ENCODE assay signal across 19 cellular contexts in the genomic region with DNA sequence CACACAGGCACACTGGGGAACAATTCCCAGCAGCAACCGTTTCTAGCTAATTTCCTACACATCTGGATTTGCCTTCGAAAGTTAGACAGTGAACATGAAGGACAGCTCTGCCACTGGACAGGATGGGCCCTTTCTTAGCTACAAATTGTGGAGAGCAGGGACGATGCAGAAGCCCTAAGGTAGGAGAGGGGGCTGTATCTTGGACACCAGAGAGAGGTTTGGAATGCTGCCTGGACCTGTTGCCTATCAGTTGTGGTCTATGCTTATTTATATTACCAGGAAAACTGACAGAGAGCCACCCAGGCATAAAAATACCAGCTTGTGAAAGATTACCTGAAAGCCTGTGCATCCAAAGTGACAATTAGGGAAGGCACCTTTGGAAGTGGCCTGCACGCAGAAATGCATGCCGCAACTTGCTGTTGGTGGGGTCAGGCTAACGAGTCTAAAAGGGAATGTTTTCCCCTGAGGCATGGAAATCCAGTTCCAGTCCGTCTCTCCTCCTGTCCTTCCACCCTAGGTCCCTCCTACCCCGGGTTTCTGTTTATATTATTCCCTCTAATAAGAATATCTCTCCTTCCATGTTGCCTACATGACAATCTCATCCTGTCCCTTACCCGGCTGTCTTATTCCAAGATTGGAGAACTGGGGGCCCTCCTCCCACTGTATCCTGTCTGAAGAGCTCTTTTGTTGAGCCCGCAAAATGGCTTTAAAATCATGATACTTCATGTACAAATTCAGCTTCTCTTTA.
A peak's percentile ranks its signal among the peaks of the same experiment; 100 is the strongest.
DNase-seq lines count a peak whose midpoint lies in the region; ATAC-seq and TF ChIP-seq lines count a peak whose summit lies in the region.
"Had no signal": no experiment of that assay in that cellular context is flagged by ENCODE, and none has a peak within 500 bp of the region (broad histone marks: within the 10 kb centered on the region; RNA-seq: fewer than 3 reads in every experiment).

No MANE protein-coding gene starts in this region.

- dilution Hi-C loops in mammary epithelial cell (cut with HindIII; ENCODE audit: low sequenced_read_pairs) = loop anchor here (5.0 kb wide), 1 partner anchor 249 kb away; no protein-coding TSS in a partner anchor

- H3K23ac ChIP-seq in mesenchymal stem cell (ENCODE audit: low read length in 2 of 2) = no peak overlapping the region

- H3K36me3 Mint-ChIP-seq in MCF 10A (ENCODE audit: insufficient read depth, unreplicated experiment) (peaks cover 16% of the 10 kb centered on the region), type B pancreatic cell (peaks cover 4% of the 10 kb centered on the region)
- no peaks in the 10 kb centered on the region for H3K36me3 Mint-ChIP-seq in activated CD8-positive, alpha-beta memory T cell treated with anti-CD3 and anti-CD28 coated beads, Interleukin-2, amount 10 ng/mL, durations not matched to agents 7 days and 5 days
- H3K36me3 Mint-ChIP-seq: CD8-positive, alpha-beta memory T cell had no signal

- DNase-seq in mammary epithelial cell (peak; percentile 25), MCF 10A (ENCODE audit: unreplicated experiment) (no peak), NCI-H526 treated with DMSO at 0.1 percent for 48 hours (lab: John Stamatoyannopoulos, UW) (peak; percentile 8), mesenchymal stem cell (no peak), type B pancreatic cell (ENCODE audit: extremely low spot score, unreplicated experiment) (no peak), NCI-H2227 (lab: John Stamatoyannopoulos, UW; ENCODE audit: unreplicated experiment) (no peak)
- no peak for DNase-seq in activated CD8-positive, alpha-beta memory T cell treated with anti-CD3 and anti-CD28 coated beads, Interleukin-2, amount 10 ng/mL, durations not matched to agents 7 days and 5 days
- DNase-seq: AML-193; CD8-positive, alpha-beta memory T cell; H7; Kasumi-1; NCI-H1092 treated with DMSO at 0.1 percent for 48 hours; NCI-H2029 treated with DMSO at 0.1 percent for 48 hours; NCI-H2227 treated with DMSO at 0.1 percent for 48 hours; NCI-H510A; NCI-H774; Peyer's patch had no signal

- intact Hi-C loops in mammary epithelial cell (cut with micrococcal nuclease) (no loop called here), MCF 10A (cut with micrococcal nuclease) (no loop called here)

- H3K36me3 ChIP-seq in mammary epithelial cell (ENCODE audit: insufficient read depth, low read length) (no peaks in the 10 kb centered on the region), mesenchymal stem cell (ENCODE audit: control insufficient read depth in 1 of 2, insufficient read depth in 2 of 2, low read depth in 1 of 2, low read length in 2 of 2) (peaks cover 0 to 6% of the 10 kb centered on the region in 2 experiments)
- H3K36me3 ChIP-seq: Peyer's patch had no signal

- no peak for ATAC-seq in activated CD8-positive, alpha-beta memory T cell treated with anti-CD3 and anti-CD28 coated beads, Interleukin-2, amount 10 ng/mL, durations not matched to agents 7 days and 5 days
- ATAC-seq in SK-N-SH treated with all-trans-retinoic acid at 6 μM for 48 hours = no peak

- BruUV-seq in mammary epithelial cell (replicated peaks; lab: Mats Ljungman, UMichigan) (no TSS peak), MCF 10A (replicated peaks; lab: Mats Ljungman, UMichigan) (no TSS peak)

- POLR2A ChIA-PET in MCF 10A (lab: Yijun Ruan, JAX) = interaction anchor here (0.6 to 1.7 kb wide), 4 partner anchors 12 to 202 kb away, joined by 3 to 4 read pairs (median 3); no protein-coding TSS in a partner anchor

- no peaks in the 10 kb centered on the region for H3K27me3 Mint-ChIP-seq in MCF 10A (ENCODE audit: insufficient read depth, unreplicated experiment)
- no peaks in the 10 kb centered on the region for H3K27me3 Mint-ChIP-seq in type B pancreatic cell
- peaks cover 4% of the 10 kb centered on the region for H3K27me3 Mint-ChIP-seq in activated CD8-positive, alpha-beta memory T cell treated with anti-CD3 and anti-CD28 coated beads, Interleukin-2, amount 10 ng/mL, durations not matched to agents 7 days and 5 days

- H3K4me2 ChIP-seq in mammary epithelial cell (ENCODE audit: insufficient read depth, low read depth, low read length) (no peak overlapping the region), mesenchymal stem cell (ENCODE audit: low read length, poor library complexity, severe bottlenecking) (no peak overlapping the region)

- H3K79me2 ChIP-seq in mammary epithelial cell (ENCODE audit: insufficient read depth, low read length) = no peaks in the 10 kb centered on the region

- CTCF ChIA-PET in mammary epithelial cell (lab: Charles Lee; ENCODE audit: low non-redundant PET) (no interaction called here), MCF 10A (lab: Yijun Ruan, JAX) (interaction anchor here (0.7 to 2.8 kb wide), 4 partner anchors 30 to 391 kb away, joined by 3 to 14 read pairs (median 5); no protein-coding TSS in a partner anchor)
- CTCF ChIA-PET in activated CD8-positive, alpha-beta memory T cell treated with anti-CD3 and anti-CD28 coated beads, Interleukin-2, amount 10 ng/mL, durations not matched to agents 7 days and 5 days (lab: Charles Lee) = interaction anchor here (0.7 to 1.3 kb wide), 4 partner anchors 40 to 289 kb away, joined by 3 read pairs; no protein-coding TSS in a partner anchor

- peak overlapping the region; percentile 31 for H4K8ac ChIP-seq in mesenchymal stem cell (ENCODE audit: low read length)

- H3K14ac ChIP-seq in mesenchymal stem cell (ENCODE audit: low read length in 2 of 2) = no peak overlapping the region

- H2BK12ac ChIP-seq in mesenchymal stem cell (ENCODE audit: low read length in 2 of 2) = no peak overlapping the region

- no peaks in the 10 kb centered on the region for H3K79me1 ChIP-seq in mesenchymal stem cell (replicated peaks; ENCODE audit: low read length, poor library complexity, severe bottlenecking)

- no peak overlapping the region for H3K9ac ChIP-seq in mammary epithelial cell (ENCODE audit: insufficient read depth, low read length)
- no peak overlapping the region for H3K9ac ChIP-seq in mesenchymal stem cell (ENCODE audit: low read length)

- H2BK5ac ChIP-seq in mesenchymal stem cell (ENCODE audit: low read depth, low read length, poor library complexity, severe bottlenecking) = no peak overlapping the region

- H3K27ac Mint-ChIP-seq in MCF 10A (ENCODE audit: low read depth, unreplicated experiment) = no peak overlapping the region
- peak overlapping the region; percentile 17 for H3K27ac Mint-ChIP-seq in type B pancreatic cell
- no peak overlapping the region for H3K27ac Mint-ChIP-seq in activated CD8-positive, alpha-beta memory T cell treated with anti-CD3 and anti-CD28 coated beads, Interleukin-2, amount 10 ng/mL, durations not matched to agents 7 days and 5 days
- H3K27ac Mint-ChIP-seq: CD8-positive, alpha-beta memory T cell had no signal

- H2AFZ ChIP-seq in mammary epithelial cell (ENCODE audit: low read depth, low read length) (peak overlapping the region; percentile 14), mesenchymal stem cell (ENCODE audit: low read depth, low read length) (no peak overlapping the region)

- no peak overlapping the region for H2BK15ac ChIP-seq in mesenchymal stem cell (ENCODE audit: low read depth, poor library complexity, severe bottlenecking)

- H3K4me1 ChIP-seq in mammary epithelial cell (ENCODE audit: insufficient read depth, low read length) (peaks cover 6% of the 10 kb centered on the region), mesenchymal stem cell (ENCODE audit: control insufficient read depth, insufficient read depth, low read depth, low read length) (no peaks in the 10 kb centered on the region)
- H3K4me1 ChIP-seq: Peyer's patch had no signal

- H3K4me3 Mint-ChIP-seq in MCF 10A (ENCODE audit: unreplicated experiment) (no peak overlapping the region), type B pancreatic cell (no peak overlapping the region)
- H3K4me3 Mint-ChIP-seq in activated CD8-positive, alpha-beta memory T cell treated with anti-CD3 and anti-CD28 coated beads, Interleukin-2, amount 10 ng/mL, durations not matched to agents 7 days and 5 days = no peak overlapping the region
- H3K4me3 Mint-ChIP-seq: CD8-positive, alpha-beta memory T cell had no signal

- H3K27me3 ChIP-seq in mammary epithelial cell (ENCODE audit: insufficient read depth, low read length) (no peaks in the 10 kb centered on the region), mesenchymal stem cell (ENCODE audit: control insufficient read depth in 1 of 2, insufficient read depth in 1 of 2, low read length in 2 of 2) (no peaks in the 10 kb centered on the region)
- H3K27me3 ChIP-seq: Peyer's patch had no signal

- H3K4ac ChIP-seq in mesenchymal stem cell (ENCODE audit: low read depth in 1 of 2, low read length in 2 of 2) = no peak overlapping the region

- H3K9me3 Mint-ChIP-seq in MCF 10A (ENCODE audit: unreplicated experiment) (no peaks in the 10 kb centered on the region), type B pancreatic cell (no peaks in the 10 kb centered on the region)
- no peaks in the 10 kb centered on the region for H3K9me3 Mint-ChIP-seq in activated CD8-positive, alpha-beta memory T cell treated with anti-CD3 and anti-CD28 coated beads, Interleukin-2, amount 10 ng/mL, durations not matched to agents 7 days and 5 days (ENCODE audit: low read depth)
- H3K9me3 Mint-ChIP-seq: CD8-positive, alpha-beta memory T cell had no signal

- H3K4me3 ChIP-seq in mammary epithelial cell (replicated peaks in 1 of 3; ENCODE audit: insufficient read depth in 1 of 3, low read depth in 2 of 3, low read length in 3 of 3) (no peak overlapping the region), mesenchymal stem cell (ENCODE audit: insufficient read depth in 1 of 2, low read depth in 1 of 2, low read length in 2 of 2) (no peak overlapping the region)
- H3K4me3 ChIP-seq: Peyer's patch had no signal

- H2BK120ac ChIP-seq in mesenchymal stem cell (ENCODE audit: low read depth, low read length) = no peak overlapping the region

- whole genome bisulfite sequencing in mammary epithelial cell (ENCODE audit: low coverage, missing lambda C conversion rate) = 52% methylated on average over 10 of the region's 10 CpGs
- 82% methylated on average over 10 of the region's 10 CpGs for WGBS in mesenchymal stem cell

- no peaks in the 10 kb centered on the region for H3K9me3 ChIP-seq in mammary epithelial cell (replicated peaks; ENCODE audit: insufficient read depth, low read length)
- no peaks in the 10 kb centered on the region for H3K9me3 ChIP-seq in mesenchymal stem cell (ENCODE audit: control insufficient read depth, low read length)
- H3K9me3 ChIP-seq: Peyer's patch had no signal

- TF ChIP-seq CTCF in mammary epithelial cell (conservative IDR thresholded peaks at IDR 0.05 in 1 of 2, IDR thresholded peaks at IDR 0.05 in 1 of 2; ENCODE audit: extremely low read depth in 1 of 2, insufficient read depth in 1 of 2, low read depth in 1 of 2, low read length in 2 of 2) (no peak), MCF 10A (IDR thresholded peaks at IDR 0.05; ENCODE audit: unreplicated experiment) (no peak), type B pancreatic cell (conservative IDR thresholded peaks at IDR 0.05) (no peak)

- H2AK5ac ChIP-seq in mesenchymal stem cell (ENCODE audit: low read length, severe bottlenecking) = no peak overlapping the region

- in situ Hi-C loops in mammary epithelial cell (cut with MboI; ENCODE audit: low sequenced_read_pairs in 2 of 2) = no loop called here

- no peak overlapping the region for H4K91ac ChIP-seq in mesenchymal stem cell (ENCODE audit: low read length)

- H3K18ac ChIP-seq in mesenchymal stem cell (ENCODE audit: low read depth in 1 of 2, low read length in 2 of 2) = no peak overlapping the region

- H4K20me1 ChIP-seq in mammary epithelial cell (ENCODE audit: insufficient read depth, low read length) = no peaks in the 10 kb centered on the region

- H3K27ac ChIP-seq in mammary epithelial cell (ENCODE audit: insufficient read depth, low read depth, low read length) (no peak overlapping the region), mesenchymal stem cell (ENCODE audit: low read length, poor library complexity, severe bottlenecking) (no peak overlapping the region)
- H3K27ac ChIP-seq: C4-2B, Peyer's patch had no signal

- H3K4me1 Mint-ChIP-seq in MCF 10A (ENCODE audit: insufficient read depth, unreplicated experiment) (no peaks in the 10 kb centered on the region), type B pancreatic cell (ENCODE audit: unreplicated experiment) (peaks cover 6% of the 10 kb centered on the region)
- H3K4me1 Mint-ChIP-seq in activated CD8-positive, alpha-beta memory T cell treated with anti-CD3 and anti-CD28 coated beads, Interleukin-2, amount 10 ng/mL, durations not matched to agents 7 days and 5 days = peaks cover 3% of the 10 kb centered on the region

Comparison
In these comparisons a context has a peak if more than half of its experiments do, and no peak if none do; other contexts are left out.
1. DNase-seq: peak in mammary epithelial cell (single experiment) and NCI-H526 treated with DMSO at 0.1 percent for 48 hours (single experiment); none in MCF 10A (single experiment), mesenchymal stem cell (single experiment), type B pancreatic cell (single experiment), activated CD8-positive, alpha-beta memory T cell treated with anti-CD3 and anti-CD28 coated beads, Interleukin-2, amount 10 ng/mL, durations not matched to agents 7 days and 5 days (single experiment) and NCI-H2227 (single experiment).